In the genomic region with DNA sequence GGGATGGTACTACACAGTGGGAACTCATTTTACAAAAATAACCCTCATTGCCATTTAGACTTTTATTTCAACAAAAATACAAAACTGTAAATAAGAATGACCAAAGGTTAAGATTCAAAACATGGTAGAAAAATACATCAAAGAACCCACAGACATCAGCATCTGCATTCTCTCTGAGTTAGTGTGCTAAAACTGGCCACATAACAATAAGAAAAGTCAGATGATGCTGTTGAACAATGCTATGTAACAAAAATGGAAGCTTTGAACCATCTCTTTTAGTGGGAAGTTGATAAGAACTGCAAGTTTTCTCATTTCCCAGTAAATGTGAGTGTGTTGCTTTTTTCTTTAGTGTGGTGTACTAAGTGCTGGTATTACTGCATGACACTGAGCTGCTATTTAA, we compare ENCODE assay signal across 23 cellular contexts.
DNase-seq lines count a peak whose midpoint lies in the region; ATAC-seq, FAIRE-seq and TF ChIP-seq lines count a peak whose summit lies in the region.
"Had no signal": no experiment of that assay in that cellular context is flagged by ENCODE, and none has a peak within 500 bp of the region (broad histone marks: within the 10 kb centered on the region; RNA-seq: fewer than 3 reads in every experiment).

No MANE protein-coding gene starts in this region.

- POLR2A ChIA-PET in PC-3 (lab: Charles Lee; ENCODE audit: unreplicated experiment): no interaction called here

- no peak overlapping the region for H3K4me3 ChIP-seq in AG10803 (ENCODE audit: low read length)
- no peak overlapping the region for H3K4me3 ChIP-seq in PC-3 (ENCODE audit: low read length)
- no peak overlapping the region for H3K4me3 ChIP-seq in keratinocyte (ENCODE audit: control insufficient read depth in 2 of 3, extremely low read depth in 1 of 3, insufficient read depth in 2 of 3, low read depth in 1 of 3, low read length in 3 of 3)
- H3K4me3 ChIP-seq: BLaER1 treated with 17β-estradiol and CSF1 and Interleukin-3, amounts not matched to agents 10 nM and 100 nM had no signal

- intact Hi-C loops in PC-3 (cut with micrococcal nuclease): no loop called here

- peak; percentile 66 for FAIRE-seq in keratinocyte (lab: Jason Lieb, UNC)
- FAIRE-seq: GM12892, HepG2 had no signal

- CTCF ChIA-PET in PC-3 (lab: Charles Lee): no interaction called here

- BruUV-seq in PC-3 (replicated peaks; lab: Mats Ljungman, UMichigan): no TSS peak

- H3K9ac ChIP-seq in PC-3 (ENCODE audit: low read length) (no peak overlapping the region), keratinocyte (ENCODE audit: control insufficient read depth, extremely low read depth, insufficient read depth, low read length) (no peak overlapping the region)
- H3K9ac ChIP-seq: BLaER1 treated with 17β-estradiol and CSF1 and Interleukin-3, amounts not matched to agents 10 nM and 100 nM; KMS-11 had no signal

- no peak for TF ChIP-seq CTCF in AG10803 (conservative IDR thresholded peaks at IDR 0.05; ENCODE audit: low read length)
- no peak for TF ChIP-seq CTCF in PC-3 (conservative IDR thresholded peaks at IDR 0.05; ENCODE audit: low read depth, low read length)
- no peak for TF ChIP-seq CTCF in keratinocyte (optimal IDR thresholded peaks at IDR 0.05 in 1 of 3, IDR thresholded peaks at IDR 0.05 in 1 of 3, conservative IDR thresholded peaks at IDR 0.05 in 1 of 3; ENCODE audit: extremely low read depth in 1 of 3, insufficient read depth in 2 of 3, low read length in 3 of 3)

- no peaks in the 10 kb centered on the region for H3K9me2 ChIP-seq in PC-3 (replicated peaks; ENCODE audit: low read length)

- peak; percentile 5 for DNase-seq in AG10803 (ENCODE audit: low read depth)
- DNase-seq in PC-3: no peak
- DNase-seq in astrocyte of the hippocampus (ENCODE audit: low read depth, low spot score): peak; percentile 45
- DNase-seq in keratinocyte (ENCODE audit: low read depth, low spot score): no peak
- no peak for DNase-seq in NCI-H1092 treated with DMSO at 0.1 percent for 48 hours (lab: John Stamatoyannopoulos, UW)
- DNase-seq in DMS53 treated with DMSO at 0.1 percent for 48 hours (lab: John Stamatoyannopoulos, UW; ENCODE audit: unreplicated experiment): no peak
- DNase-seq in A172 (ENCODE audit: low spot score): no peak
- DNase-seq in stimulated activated naive CD4-positive, alpha-beta T cell treated with Interleukin-2 at 50 U/mL for 16 hours (lab: John Stamatoyannopoulos, UW): no peak
- DNase-seq: 8988T; CD8-positive, alpha-beta memory T cell; GOT3; MM.1S; NCI-H1105; NCI-H1694 treated with DMSO at 0.1 percent for 48 hours; NCI-H2107; NCI-H226; NCI-H526 treated with DMSO at 0.1 percent for 48 hours; RPMI8226; SIG-M5 had no signal

- H3K4me2 ChIP-seq in PC-3 (ENCODE audit: low read length) (no peak overlapping the region), keratinocyte (ENCODE audit: control insufficient read depth, extremely low read depth, insufficient read depth, low read depth, low read length) (no peak overlapping the region)
- H3K4me2 ChIP-seq: BLaER1 treated with 17β-estradiol and CSF1 and Interleukin-3, amounts not matched to agents 10 nM and 100 nM; KMS-11 had no signal

- no peaks in the 10 kb centered on the region for H3K36me3 ChIP-seq in PC-3 (ENCODE audit: low read depth, low read length)
- no peaks in the 10 kb centered on the region for H3K36me3 ChIP-seq in keratinocyte (ENCODE audit: control insufficient read depth in 2 of 2, extremely low read depth in 1 of 2, insufficient read depth in 2 of 2, low read length in 2 of 2)
- H3K36me3 ChIP-seq: BLaER1 treated with 17β-estradiol and CSF1 and Interleukin-3, amounts not matched to agents 10 nM and 100 nM had no signal

- H3K27me3 ChIP-seq in PC-3 (ENCODE audit: low read length) (no peaks in the 10 kb centered on the region), keratinocyte (ENCODE audit: control insufficient read depth, extremely low read depth, insufficient read depth, low read length) (no peaks in the 10 kb centered on the region)
- H3K27me3 ChIP-seq: BLaER1 treated with 17β-estradiol and CSF1 and Interleukin-3, amounts not matched to agents 10 nM and 100 nM had no signal

- no peak overlapping the region for H3K27ac ChIP-seq in PC-3 (ENCODE audit: low read length)
- no peak overlapping the region for H3K27ac ChIP-seq in keratinocyte (ENCODE audit: control insufficient read depth, insufficient read depth, low read length)
- H3K27ac ChIP-seq: BLaER1 treated with 17β-estradiol and CSF1 and Interleukin-3, amounts not matched to agents 10 nM and 100 nM; KMS-11 had no signal

- H3F3A ChIP-seq in PC-3 (ENCODE audit: low read length, unreplicated experiment): no peaks in the 10 kb centered on the region

- H3K79me2 ChIP-seq in PC-3 (ENCODE audit: low read length) (no peaks in the 10 kb centered on the region), keratinocyte (ENCODE audit: control insufficient read depth, insufficient read depth, low read length) (no peaks in the 10 kb centered on the region)

- H3K4me1 ChIP-seq in PC-3 (ENCODE audit: insufficient read depth, low read length) (peaks cover 12% of the 10 kb centered on the region), keratinocyte (ENCODE audit: control insufficient read depth, extremely low read depth, insufficient read depth, low read length) (peaks cover 23% of the 10 kb centered on the region)
- H3K4me1 ChIP-seq: BLaER1 treated with 17β-estradiol and CSF1 and Interleukin-3, amounts not matched to agents 10 nM and 100 nM had no signal

- H3K9me3 ChIP-seq in PC-3 (ENCODE audit: low read length): no peaks in the 10 kb centered on the region
- H3K9me3 ChIP-seq in keratinocyte (ENCODE audit: control insufficient read depth, low read depth, low read length): no peaks in the 10 kb centered on the region

- ATAC-seq in PC-3: no peak
- ATAC-seq: HepG2 had no signal

- H2AFZ ChIP-seq in PC-3 (ENCODE audit: low read length) (0 out of 2 replicates have a peak overlapping the region, but pooled peaks have one; percentile 6), keratinocyte (ENCODE audit: control insufficient read depth, low read length) (no peak overlapping the region)

- dilution Hi-C loops in keratinocyte (cut with MboI; ENCODE audit: extremely low pct_ligation_motif_present, low sequenced_read_pairs): no loop called here

- H4K20me1 ChIP-seq in PC-3 (ENCODE audit: low read length): no peaks in the 10 kb centered on the region
- no peaks in the 10 kb centered on the region for H4K20me1 ChIP-seq in keratinocyte (ENCODE audit: control insufficient read depth, extremely low read depth, insufficient read depth, low read length)
- H4K20me1 ChIP-seq: BLaER1 treated with 17β-estradiol and CSF1 and Interleukin-3, amounts not matched to agents 10 nM and 100 nM had no signal

- H3K9me1 ChIP-seq in keratinocyte (ENCODE audit: control insufficient read depth, extremely low read depth, insufficient read depth, low read length): no peaks in the 10 kb centered on the region

Comparison
In these comparisons a context has a peak if more than half of its experiments do, and no peak if none do; other contexts are left out.
1. DNase-seq: peak in AG10803 (single experiment) and astrocyte of the hippocampus (single experiment); none in PC-3 (single experiment), keratinocyte (single experiment), NCI-H1092 treated with DMSO at 0.1 percent for 48 hours (single experiment), DMS53 treated with DMSO at 0.1 percent for 48 hours (single experiment), A172 (single experiment) and stimulated activated naive CD4-positive, alpha-beta T cell treated with Interleukin-2 at 50 U/mL for 16 hours (single experiment).